Comparison of ENCODE assay signal across 8 cellular contexts in genomic region chr15:77070180-77070499, GRCh38. TPM values are rescaled to one million over a fixed set of nuclear protein-coding genes. Genes with fewer than 3 reads are reported as not detected.
DNase-seq lines count a peak whose midpoint lies in the region; ATAC-seq and TF ChIP-seq lines count a peak whose summit lies in the region.

No MANE protein-coding gene starts in this region.

- H2BK120ac ChIP-seq in mesendoderm (ENCODE audit: low read depth, low read length) = no peak overlapping the region

- H3K4me1 ChIP-seq in heart right ventricle (peaks cover 2 to 48% (median 36%) of the 10 kb centered on the region in 9 donors), body of pancreas (peaks cover 48% of the 10 kb centered on the region), mesendoderm (ENCODE audit: control insufficient read depth, low read depth, low read length) (peaks cover 3% of the 10 kb centered on the region), vagina (peaks cover 24% of the 10 kb centered on the region)

- H3K79me1 ChIP-seq in mesendoderm (ENCODE audit: low read length) = peaks cover 11% of the 10 kb centered on the region

- H3K18ac ChIP-seq in mesendoderm (ENCODE audit: low read length) = peak overlapping the region; percentile 93

- TF ChIP-seq POLR2A in body of pancreas (IDR thresholded peaks at IDR 0.05) (no peak), vagina (IDR thresholded peaks at IDR 0.05) (no peak)

- no peak for TF ChIP-seq CTCF in heart right ventricle (IDR thresholded peaks at IDR 0.05)
- TF ChIP-seq CTCF in body of pancreas (IDR thresholded peaks at IDR 0.05) = no peak
- no peak for TF ChIP-seq CTCF in vagina (IDR thresholded peaks at IDR 0.05)

- peak overlapping the region; percentile 88 for H3K9ac ChIP-seq in mesendoderm (ENCODE audit: low read length)

- H3K4ac ChIP-seq in mesendoderm (ENCODE audit: low read depth, low read length) = no peak overlapping the region

- H3K27me3 ChIP-seq in heart right ventricle (no peaks in the 10 kb centered on the region), body of pancreas (no peaks in the 10 kb centered on the region), mesendoderm (ENCODE audit: insufficient read depth, low read length, poor library complexity) (no peaks in the 10 kb centered on the region), vagina (no peaks in the 10 kb centered on the region)

- intact Hi-C loops in heart right ventricle (cut with DNase I) = no loop called here
- intact Hi-C loops in left ventricle myocardium superior (cut with micrococcal nuclease) = no loop called here
- intact Hi-C loops in body of pancreas (cut with DNase I) = no loop called here
- intact Hi-C loops in vagina (cut with DNase I) = no loop called here

- H3K9me3 ChIP-seq in heart right ventricle (no peaks in the 10 kb centered on the region), body of pancreas (no peaks in the 10 kb centered on the region), vagina (no peaks in the 10 kb centered on the region)

- DNase-seq in heart right ventricle (no peak), left ventricle myocardium superior (no peak), body of pancreas (no peak), mesendoderm (no peak), vagina (ENCODE audit: extremely low spot score in 2 of 2) (no peak), NCI-H146 treated with DMSO at 0.1 percent for 48 hours (lab: John Stamatoyannopoulos, UW; ENCODE audit: unreplicated experiment) (no peak)

- no peak overlapping the region for H2AK5ac ChIP-seq in mesendoderm (ENCODE audit: low read length)

- H3K4me3 ChIP-seq in heart right ventricle = peak overlapping the region; percentile 69 to 93 (median 84)
- H3K4me3 ChIP-seq in body of pancreas = peak overlapping the region; percentile 5 to 67
- H3K4me3 ChIP-seq in mesendoderm (ENCODE audit: low read length) = peak overlapping the region; percentile 81
- peak overlapping the region; percentile 58 to 92 for H3K4me3 ChIP-seq in vagina

- H3K36me3 ChIP-seq in heart right ventricle (peaks cover 0 to 3% (median 0%) of the 10 kb centered on the region in 9 donors), body of pancreas (replicated peaks in 1 of 2; ENCODE audit: insufficient read depth in 1 of 2, low read depth in 2 of 2) (no peaks in the 10 kb centered on the region), mesendoderm (ENCODE audit: control insufficient read depth, insufficient read depth, low read length) (no peaks in the 10 kb centered on the region), vagina (no peaks in the 10 kb centered on the region)

- peaks cover 16% of the 10 kb centered on the region for H3K79me2 ChIP-seq in mesendoderm (ENCODE audit: control insufficient read depth, insufficient read depth, low read length)

- H3K27ac ChIP-seq in heart right ventricle (peak overlapping the region; percentile 67 to 95 (median 90)), body of pancreas (peak overlapping the region; percentile 84 to 94 (median 92)), mesendoderm (ENCODE audit: low read depth, low read length) (no peak overlapping the region), vagina (peak overlapping the region; percentile 74)

- ATAC-seq in heart right ventricle = no peak
- ATAC-seq in left ventricle myocardium superior = no peak
- no peak for ATAC-seq in body of pancreas
- no peak for ATAC-seq in HG03520 (IDR thresholded peaks at IDR 0.05; ENCODE audit: unreplicated experiment)
- no peak for ATAC-seq in GM21737 (IDR thresholded peaks at IDR 0.05; ENCODE audit: unreplicated experiment)

- H2BK15ac ChIP-seq in mesendoderm (replicated peaks; ENCODE audit: low read depth) = no peak overlapping the region

- whole genome bisulfite sequencing in heart right ventricle, 2 donors = 1% methylated on average over 18 of the region's 18 CpGs
- WGBS in body of pancreas, 2 donors = 1 to 2% methylated on average over 17 to 18 of the region's 18 CpGs
- WGBS in mesendoderm (ENCODE audit: extremely low coverage, insufficient coverage, low lambda C conversion rate) = no CpG with 5 or more reads among the region's 18 CpGs

- H4K5ac ChIP-seq in mesendoderm (ENCODE audit: low read length) = no peak overlapping the region

- H3K4me2 ChIP-seq in mesendoderm (ENCODE audit: low read length) = peak overlapping the region; percentile 34

- H4K8ac ChIP-seq in mesendoderm (ENCODE audit: low read depth, low read length) = no peak overlapping the region

- H3K23ac ChIP-seq in mesendoderm (ENCODE audit: low read length) = no peak overlapping the region

- H2BK5ac ChIP-seq in mesendoderm (ENCODE audit: low read length) = no peak overlapping the region

- H3K56ac ChIP-seq in mesendoderm (ENCODE audit: low read length) = peak overlapping the region; percentile 97

RNA-seq across cellular contexts. Expression of gene TSPAN3, which starts 0.8 kb away (rescaled TPM):
- total RNA-seq in heart right ventricle (100 to 1,000 TPM in 5 of 10 donors, 10 to 100 TPM in 5; 82.6 to 118 (median 98.7) TPM), left ventricle myocardium superior (97.1 TPM), body of pancreas (100 to 1,000 TPM in 1 of 2 donors, 10 to 100 TPM in 1; 99.1 to 118 TPM), vagina (80.3 TPM)
- 100 to 1,000 TPM in 1 of 2 donors, 10 to 100 TPM in 1; 52.2 to 159 TPM for polyA plus RNA-seq in heart right ventricle
- 89.3 TPM for polyA plus RNA-seq in mesendoderm (2013, experiment 1 of 2)
- 88.4 TPM for polyA plus RNA-seq in mesendoderm (2013, experiment 2 of 2)
